Comparison of ENCODE assay signal across 14 cellular contexts in the genomic region with DNA sequence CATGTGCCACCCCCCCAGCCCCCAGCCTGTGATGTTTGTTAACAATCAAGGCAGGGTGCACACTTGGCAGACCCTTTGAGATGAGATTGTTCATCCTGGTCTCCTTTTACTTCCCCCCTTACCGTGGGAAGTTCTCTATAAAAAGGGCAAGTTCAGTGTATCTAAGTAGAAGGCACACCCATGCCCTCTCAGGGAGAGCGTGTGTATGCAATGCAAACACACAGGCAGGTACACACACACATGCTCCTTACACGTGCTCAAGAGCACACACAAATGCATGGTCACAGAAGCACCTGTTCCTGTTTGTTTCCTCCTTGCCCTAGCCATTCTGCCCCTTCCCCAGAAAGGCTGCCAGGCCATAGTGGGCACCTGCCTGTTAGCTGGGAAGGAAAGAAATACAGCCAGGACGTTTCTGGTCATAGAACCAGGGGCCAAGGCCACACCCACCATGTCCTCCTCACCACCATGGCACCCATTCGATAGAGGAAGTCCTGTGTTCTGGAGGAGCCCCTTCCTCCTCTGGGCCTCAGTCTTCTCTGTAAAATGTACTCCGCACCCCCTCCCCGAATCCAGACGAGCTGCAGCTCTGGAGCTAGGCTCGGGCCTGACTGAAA. TPM values are rescaled to one million over a fixed set of nuclear protein-coding genes. Genes with fewer than 3 reads are reported as not detected.
DNase-seq lines count a peak whose midpoint lies in the region; ATAC-seq, FAIRE-seq and TF ChIP-seq lines count a peak whose summit lies in the region.
"Had no signal": no experiment of that assay in that cellular context is flagged by ENCODE, and none has a peak within 500 bp of the region (broad histone marks: within the 10 kb centered on the region; RNA-seq: fewer than 3 reads in every experiment).

No MANE protein-coding gene starts in this region.

- H3K4me3 ChIP-seq in pancreas = no peak overlapping the region
- H3K4me3 ChIP-seq: SJSA1 had no signal

- H3K36me3 ChIP-seq in pancreas = no peaks in the 10 kb centered on the region

- no peaks in the 10 kb centered on the region for H3K36me3 Mint-ChIP-seq in glutamatergic neuron (ENCODE audit: unreplicated experiment)
- H3K36me3 Mint-ChIP-seq in endothelial cell (ENCODE audit: low read depth, unreplicated experiment) = peaks cover 3% of the 10 kb centered on the region

- H3K27me3 ChIP-seq in pancreas = no peaks in the 10 kb centered on the region
- H3K27me3 ChIP-seq: SJSA1 had no signal

- H3K27me3 Mint-ChIP-seq in glutamatergic neuron (ENCODE audit: unreplicated experiment) (peaks cover 18% of the 10 kb centered on the region), endothelial cell (ENCODE audit: unreplicated experiment) (peaks cover 31% of the 10 kb centered on the region)

- ATAC-seq in pancreas (peak; percentile 7 to 59 (median 32)), HG02588 (IDR thresholded peaks at IDR 0.05; ENCODE audit: unreplicated experiment) (no peak)

- WGBS in pancreas, 2 donors = 64% methylated on average over 9 of the region's 9 CpGs

- H3K4me1 Mint-ChIP-seq in glutamatergic neuron (ENCODE audit: low read depth, unreplicated experiment) (peaks cover 15% of the 10 kb centered on the region), endothelial cell (ENCODE audit: unreplicated experiment) (peaks cover 17% of the 10 kb centered on the region)

- DNase-seq in NCI-H510A treated with DMSO at 0.1 percent for 48 hours (lab: John Stamatoyannopoulos, UW) = peak; percentile 58
- DNase-seq in glutamatergic neuron = no peak
- DNase-seq in pancreas = peak in 3 of 6 donors; percentile 13 to 49 (median 34)
- no peak for DNase-seq in NCI-H2171 treated with DMSO at 0.1 percent for 48 hours (lab: John Stamatoyannopoulos, UW)
- no peak for DNase-seq in NCI-H1436 treated with DMSO at 0.1 percent for 48 hours (lab: John Stamatoyannopoulos, UW)
- no peak for DNase-seq in endothelial cell (ENCODE audit: low spot score)
- DNase-seq: activated T-cell treated with anti-CD3 and anti-CD28 coated beads, Interleukin-2, amount 50 U/mL, for 1 hour; NCI-H526; occipital lobe had no signal

- peaks cover 15% of the 10 kb centered on the region for H3K9me3 Mint-ChIP-seq in glutamatergic neuron (ENCODE audit: unreplicated experiment)
- no peaks in the 10 kb centered on the region for H3K9me3 Mint-ChIP-seq in endothelial cell (ENCODE audit: unreplicated experiment)

- H3K27ac ChIP-seq in 22Rv1 (peak overlapping the region; percentile 33), pancreas (no peak overlapping the region)
- H3K27ac ChIP-seq: SJSA1 had no signal

- H3K4me1 ChIP-seq in pancreas = peaks cover 8 to 22% (median 17%) of the 10 kb centered on the region in 3 donors

- no peak for FAIRE-seq in pancreas (lab: Jason Lieb, UNC)
- FAIRE-seq: bronchial epithelial cell, islet of Langerhans had no signal

- no peaks in the 10 kb centered on the region for H3K9me3 ChIP-seq in pancreas
- H3K9me3 ChIP-seq: SJSA1 had no signal

- intact Hi-C loops in pancreas (cut with DNase I) = loop anchor here in 1 of 3 donors (10.0 kb wide), 1 partner anchor 48 kb away; no protein-coding TSS in a partner anchor

- peak overlapping the region; percentile 71 for H3K4me3 Mint-ChIP-seq in glutamatergic neuron (ENCODE audit: unreplicated experiment)
- H3K4me3 Mint-ChIP-seq in endothelial cell (ENCODE audit: unreplicated experiment) = no peak overlapping the region

- TF ChIP-seq CTCF in 22Rv1 (IDR thresholded peaks at IDR 0.05) (no peak), glutamatergic neuron (IDR thresholded peaks at IDR 0.05; ENCODE audit: partially characterized antibody, unreplicated experiment) (no peak), pancreas (IDR thresholded peaks at IDR 0.05) (no peak), endothelial cell (IDR thresholded peaks at IDR 0.05; ENCODE audit: unreplicated experiment) (no peak)

- H3K27ac Mint-ChIP-seq in glutamatergic neuron (ENCODE audit: unreplicated experiment) (no peak overlapping the region), endothelial cell (ENCODE audit: unreplicated experiment) (no peak overlapping the region)

RNA-seq across cellular contexts. Expression of gene ATOH8, which starts 3.1 kb away (rescaled TPM):
- total RNA-seq in glutamatergic neuron (ENCODE audit: unreplicated experiment) = 9.0 TPM
- 1 to 10 TPM; 1.7 to 4.3 (median 3.0) TPM for total RNA-seq in pancreas
- 10 to 100 TPM in 1 of 2 donors, 1 to 10 TPM in 1; 8.9 to 13.9 TPM for polyA plus RNA-seq in pancreas
- total RNA-seq in endothelial cell (ENCODE audit: unreplicated experiment) = 1.8 TPM
